ENCODE assay signal across 2 cellular contexts in the genomic region with DNA sequence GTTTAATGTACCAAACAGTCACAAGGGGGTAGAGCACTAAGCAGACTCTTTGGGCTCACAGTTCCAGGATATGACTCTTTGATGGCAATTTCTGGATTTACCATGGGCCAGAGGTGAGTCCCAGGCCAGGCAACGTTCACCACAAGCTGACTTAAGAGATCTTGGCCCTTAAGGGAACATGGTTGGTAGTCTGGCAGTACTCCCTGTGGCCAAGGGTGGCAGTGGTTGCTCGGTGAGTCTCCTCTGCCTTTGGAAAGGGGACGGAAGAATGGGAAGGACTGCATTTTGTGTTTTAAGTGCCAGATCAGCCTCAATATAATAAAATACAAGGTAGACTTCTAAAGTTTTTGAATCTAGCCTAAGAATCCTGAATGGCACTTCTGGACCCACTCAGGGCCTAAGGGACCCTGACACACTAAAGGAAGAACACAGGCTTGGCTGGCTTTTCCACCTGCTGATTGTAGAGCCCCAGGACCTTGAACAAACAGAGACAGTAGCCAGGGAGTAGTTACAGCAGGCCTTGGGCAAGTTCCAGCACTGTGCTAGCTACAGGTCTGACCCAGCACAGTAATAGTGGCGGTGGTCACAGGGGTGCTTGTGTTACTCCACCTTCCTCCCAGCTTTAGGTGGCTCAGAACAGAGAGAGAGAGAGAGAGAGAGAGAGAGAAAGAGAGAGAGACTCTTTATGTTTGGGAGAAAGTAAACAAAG.
TF ChIP-seq lines count a peak whose summit lies in the region.

No MANE protein-coding gene starts in this region.

TF ChIP-seq in HCT116, 20 proteins besides CTCF, POLR2A, EP300 and RAD21 (continued from another document):
- TF ChIP-seq, protein P1, sequence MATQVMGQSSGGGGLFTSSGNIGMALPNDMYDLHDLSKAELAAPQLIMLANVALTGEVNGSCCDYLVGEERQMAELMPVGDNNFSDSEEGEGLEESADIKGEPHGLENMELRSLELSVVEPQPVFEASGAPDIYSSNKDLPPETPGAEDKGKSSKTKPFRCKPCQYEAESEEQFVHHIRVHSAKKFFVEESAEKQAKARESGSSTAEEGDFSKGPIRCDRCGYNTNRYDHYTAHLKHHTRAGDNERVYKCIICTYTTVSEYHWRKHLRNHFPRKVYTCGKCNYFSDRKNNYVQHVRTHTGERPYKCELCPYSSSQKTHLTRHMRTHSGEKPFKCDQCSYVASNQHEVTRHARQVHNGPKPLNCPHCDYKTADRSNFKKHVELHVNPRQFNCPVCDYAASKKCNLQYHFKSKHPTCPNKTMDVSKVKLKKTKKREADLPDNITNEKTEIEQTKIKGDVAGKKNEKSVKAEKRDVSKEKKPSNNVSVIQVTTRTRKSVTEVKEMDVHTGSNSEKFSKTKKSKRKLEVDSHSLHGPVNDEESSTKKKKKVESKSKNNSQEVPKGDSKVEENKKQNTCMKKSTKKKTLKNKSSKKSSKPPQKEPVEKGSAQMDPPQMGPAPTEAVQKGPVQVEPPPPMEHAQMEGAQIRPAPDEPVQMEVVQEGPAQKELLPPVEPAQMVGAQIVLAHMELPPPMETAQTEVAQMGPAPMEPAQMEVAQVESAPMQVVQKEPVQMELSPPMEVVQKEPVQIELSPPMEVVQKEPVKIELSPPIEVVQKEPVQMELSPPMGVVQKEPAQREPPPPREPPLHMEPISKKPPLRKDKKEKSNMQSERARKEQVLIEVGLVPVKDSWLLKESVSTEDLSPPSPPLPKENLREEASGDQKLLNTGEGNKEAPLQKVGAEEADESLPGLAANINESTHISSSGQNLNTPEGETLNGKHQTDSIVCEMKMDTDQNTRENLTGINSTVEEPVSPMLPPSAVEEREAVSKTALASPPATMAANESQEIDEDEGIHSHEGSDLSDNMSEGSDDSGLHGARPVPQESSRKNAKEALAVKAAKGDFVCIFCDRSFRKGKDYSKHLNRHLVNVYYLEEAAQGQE (IDR thresholded peaks at IDR 0.05; ENCODE audit: low read depth) = no peak
- TF ChIP-seq POLR2AphosphoS5 (IDR thresholded peaks at IDR 0.05; ENCODE audit: low read depth, low read length) (no peak), ZFX (IDR thresholded peaks at IDR 0.05) (no peak), ELF1 (IDR thresholded peaks at IDR 0.05; ENCODE audit: borderline replicate concordance, low read depth) (no peak), SRF (IDR thresholded peaks at IDR 0.05; ENCODE audit: low read depth) (no peak), JUND (IDR thresholded peaks at IDR 0.05) (no peak), ATF3 (IDR thresholded peaks at IDR 0.05) (no peak), YY1 (IDR thresholded peaks at IDR 0.05; ENCODE audit: extremely low read depth, insufficient replicate concordance, low read depth, low read length) (no peak), SIN3A (IDR thresholded peaks at IDR 0.05; ENCODE audit: low read depth) (no peak), EZH2phosphoT487 (IDR thresholded peaks at IDR 0.05; ENCODE audit: borderline replicate concordance) (no peak), ZNF274 (IDR thresholded peaks at IDR 0.05; ENCODE audit: low read depth, low read length) (no peak), TCF7L2 (IDR thresholded peaks at IDR 0.05; ENCODE audit: borderline replicate concordance, extremely low read depth, insufficient read depth, insufficient read length) (no peak)
- TF ChIP-seq, protein P2, sequence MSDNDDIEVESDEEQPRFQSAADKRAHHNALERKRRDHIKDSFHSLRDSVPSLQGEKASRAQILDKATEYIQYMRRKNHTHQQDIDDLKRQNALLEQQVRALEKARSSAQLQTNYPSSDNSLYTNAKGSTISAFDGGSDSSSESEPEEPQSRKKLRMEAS (IDR thresholded peaks at IDR 0.05) = no peak

TF ChIP-seq in SK-N-SH, 30 proteins besides CTCF, POLR2A, EP300 and RAD21 (continued from another document):
- TF ChIP-seq, protein P1 (IDR thresholded peaks at IDR 0.05; ENCODE audit: low read depth, low read length) = no peak
- TF ChIP-seq YY1 (IDR thresholded peaks at IDR 0.05; ENCODE audit: low read depth) = no peak
- TF ChIP-seq RCOR1 (IDR thresholded peaks at IDR 0.05; ENCODE audit: low read length) = no peak
- TF ChIP-seq TAF1 (IDR thresholded peaks at IDR 0.05; ENCODE audit: borderline replicate concordance, low read depth, low read length) = no peak
- TF ChIP-seq EZH2phosphoT487 (IDR thresholded peaks at IDR 0.05; ENCODE audit: borderline replicate concordance, low read depth) = no peak
- TF ChIP-seq SMC3 (IDR thresholded peaks at IDR 0.05; ENCODE audit: low read depth, low read length) = no peak
- TF ChIP-seq USF1 (IDR thresholded peaks at IDR 0.05; ENCODE audit: borderline replicate concordance, low read depth) = no peak
- no peak for TF ChIP-seq GABPA (IDR thresholded peaks at IDR 0.05; ENCODE audit: low read depth)
- no peak for TF ChIP-seq FOXM1 (IDR thresholded peaks at IDR 0.05; ENCODE audit: low read depth)
- TF ChIP-seq MXI1 (IDR thresholded peaks at IDR 0.05; ENCODE audit: low read depth, low read length) = no peak
- TF ChIP-seq MEF2A (IDR thresholded peaks at IDR 0.05; ENCODE audit: borderline replicate concordance, low read depth) = no peak
- no peak for TF ChIP-seq JUND (IDR thresholded peaks at IDR 0.05)
